ENCODE assay signal across 3 cellular contexts in the genomic region with DNA sequence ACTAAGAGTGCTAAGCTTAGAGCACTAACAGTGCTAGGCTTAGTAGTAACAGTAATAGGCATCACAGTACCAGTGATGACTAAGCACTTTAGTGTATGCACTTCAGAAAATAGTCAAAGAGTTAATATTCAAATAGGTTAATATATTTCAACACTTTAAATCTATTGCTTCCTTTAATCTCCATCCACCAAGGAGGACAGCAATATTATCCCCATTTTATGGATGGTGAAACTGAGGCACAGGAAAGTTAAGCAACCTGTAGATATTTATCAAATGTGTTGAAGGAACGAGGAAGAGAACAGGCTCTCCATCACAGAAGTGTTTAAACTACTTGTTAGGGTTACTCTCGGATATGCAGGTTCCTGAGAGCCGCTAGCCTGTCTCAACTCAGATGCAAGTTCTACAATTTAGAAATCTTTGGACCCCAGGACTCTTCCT.
TF ChIP-seq lines count a peak whose summit lies in the region.

No MANE protein-coding gene starts in this region.

TF ChIP-seq in A549, 52 proteins besides CTCF, POLR2A, EP300 and RAD21:
- peak; percentile 93 for TF ChIP-seq MAFK (IDR thresholded peaks at IDR 0.05; ENCODE audit: partially characterized antibody)
- no peak for TF ChIP-seq FOSL2 (IDR thresholded peaks at IDR 0.05)
- no peak for TF ChIP-seq FOSL2 (CRISPR knock-in tag; IDR thresholded peaks at IDR 0.05)
- TF ChIP-seq REST (IDR thresholded peaks at IDR 0.05) = no peak
- no peak for TF ChIP-seq NR3C1 (IDR thresholded peaks at IDR 0.05)
- TF ChIP-seq ELK1 (IDR thresholded peaks at IDR 0.05; ENCODE audit: low read depth, low read length) = no peak
- no peak for TF ChIP-seq HMGXB4 (CRISPR knock-in tag; IDR thresholded peaks at IDR 0.05; ENCODE audit: borderline replicate concordance)
- TF ChIP-seq RARB (CRISPR knock-in tag; IDR thresholded peaks at IDR 0.05) = no peak
- TF ChIP-seq NFE2L2 (conservative IDR thresholded peaks at IDR 0.05; ENCODE audit: low read length) = peak; percentile 67

TF ChIP-seq in IMR-90, 13 proteins besides CTCF, POLR2A, EP300 and RAD21 (continued from another document):
- TF ChIP-seq CEBPB (IDR thresholded peaks at IDR 0.05; ENCODE audit: low read depth, low read length) (no peak), RFX5 (IDR thresholded peaks at IDR 0.05; ENCODE audit: low read depth, low read length) (no peak), CHD1 (IDR thresholded peaks at IDR 0.05; ENCODE audit: low read depth, low read length) (no peak), USF2 (IDR thresholded peaks at IDR 0.05; ENCODE audit: low read depth, low read length) (no peak), BHLHE40 (IDR thresholded peaks at IDR 0.05; ENCODE audit: low read depth, low read length) (no peak), MAZ (IDR thresholded peaks at IDR 0.05; ENCODE audit: borderline replicate concordance, low read depth, low read length) (no peak), ELK1 (IDR thresholded peaks at IDR 0.05; ENCODE audit: borderline replicate concordance, low read depth, low read length) (no peak), NFE2L2 (IDR thresholded peaks at IDR 0.05; ENCODE audit: low read depth, low read length) (peak; percentile 44), FOS (IDR thresholded peaks at IDR 0.05; ENCODE audit: low read depth, low read length) (no peak), MAFK (IDR thresholded peaks at IDR 0.05; ENCODE audit: low read depth, low read length) (peak; percentile 17; the same call in 1 of the 2 replicates), RCOR1 (IDR thresholded peaks at IDR 0.05; ENCODE audit: insufficient replicate concordance, low read length) (no peak), MXI1 (IDR thresholded peaks at IDR 0.05; ENCODE audit: borderline replicate concordance, low read depth, low read length) (no peak)

TF ChIP-seq in liver, 16 proteins besides CTCF, POLR2A, EP300 and RAD21 (continued from another document):
- no peak for TF ChIP-seq REST (IDR thresholded peaks at IDR 0.05)
- no peak for TF ChIP-seq EGR1 (IDR thresholded peaks at IDR 0.05; ENCODE audit: low read depth in 2 of 2)
- TF ChIP-seq, protein P1, sequence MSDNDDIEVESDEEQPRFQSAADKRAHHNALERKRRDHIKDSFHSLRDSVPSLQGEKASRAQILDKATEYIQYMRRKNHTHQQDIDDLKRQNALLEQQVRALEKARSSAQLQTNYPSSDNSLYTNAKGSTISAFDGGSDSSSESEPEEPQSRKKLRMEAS (IDR thresholded peaks at IDR 0.05) = no peak
- TF ChIP-seq, protein P2, sequence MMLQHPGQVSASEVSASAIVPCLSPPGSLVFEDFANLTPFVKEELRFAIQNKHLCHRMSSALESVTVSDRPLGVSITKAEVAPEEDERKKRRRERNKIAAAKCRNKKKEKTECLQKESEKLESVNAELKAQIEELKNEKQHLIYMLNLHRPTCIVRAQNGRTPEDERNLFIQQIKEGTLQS (IDR thresholded peaks at IDR 0.05) = no peak
- TF ChIP-seq ZBTB33 (IDR thresholded peaks at IDR 0.05) = no peak
- TF ChIP-seq SP1 (IDR thresholded peaks at IDR 0.05) = no peak
- no peak for TF ChIP-seq HNF4A (conservative IDR thresholded peaks at IDR 0.05)
- no peak for TF ChIP-seq NR2F2 (IDR thresholded peaks at IDR 0.05)
- no peak for TF ChIP-seq TAF1 (conservative IDR thresholded peaks at IDR 0.05)
- TF ChIP-seq RXRA (IDR thresholded peaks at IDR 0.05) = no peak
- TF ChIP-seq FOXA1 (IDR thresholded peaks at IDR 0.05) = no peak
- TF ChIP-seq FOXA2 (IDR thresholded peaks at IDR 0.05) = no peak
- TF ChIP-seq HNF4G (IDR thresholded peaks at IDR 0.05) = no peak
- no peak for TF ChIP-seq JUND (IDR thresholded peaks at IDR 0.05)
- TF ChIP-seq YY1 (IDR thresholded peaks at IDR 0.05) = no peak
